ENCODE assay signal across 2 cellular contexts in genomic region chr2:190912731-190913130, GRCh38.
TF ChIP-seq lines count a peak whose summit lies in the region.

No MANE protein-coding gene starts in this region.

TF ChIP-seq in SK-N-SH, 30 proteins besides CTCF, POLR2A, EP300 and RAD21 (continued from another document):
- no peak for TF ChIP-seq NFIC (IDR thresholded peaks at IDR 0.05; ENCODE audit: borderline replicate concordance)
- no peak for TF ChIP-seq SMC3 (IDR thresholded peaks at IDR 0.05; ENCODE audit: low read depth, low read length)
- TF ChIP-seq FOSL2 (IDR thresholded peaks at IDR 0.05; ENCODE audit: borderline replicate concordance, low read depth), result 0 out of 2 replicates have a peak, but pooled peaks have one; percentile 7

TF ChIP-seq in SK-N-SH treated with all-trans-retinoic acid at 6 μM for 48 hours, 23 proteins besides CTCF, POLR2A, EP300 and RAD21 (continued from another document):
- no peak for TF ChIP-seq TSHZ2 (CRISPR knock-in tag; IDR thresholded peaks at IDR 0.05)
- no peak for TF ChIP-seq ARNTL (CRISPR knock-in tag; IDR thresholded peaks at IDR 0.05; ENCODE audit: borderline replicate concordance, low read depth)
- no peak for TF ChIP-seq ZNF8 (CRISPR knock-in tag; IDR thresholded peaks at IDR 0.05)
